18 cellular contexts compared by ENCODE assay signal in genomic region chrX:147958316-147958715, GRCh38. TPM values are rescaled to one million over a fixed set of nuclear protein-coding genes. Genes with fewer than 3 reads are reported as not detected.
DNase-seq lines count a peak whose midpoint lies in the region; ATAC-seq and TF ChIP-seq lines count a peak whose summit lies in the region.
"Had no signal": no experiment of that assay in that cellular context is flagged by ENCODE, and none has a peak within 500 bp of the region (broad histone marks: within the 10 kb centered on the region; RNA-seq: fewer than 3 reads in every experiment).

No MANE protein-coding gene starts in this region.

- no peak overlapping the region for H3K4me3 Mint-ChIP-seq in activated T-helper 2 cell treated with anti-CD3 and anti-CD28 coated beads, Interferon-gamma antibody, Interleukin-2, Interleukin-4, amounts not matched to agents 10 μg/mL and 5 μg/mL and 100 μg/mL, durations not matched to agents 14 hours and 24 hours and 36 hours (ENCODE audit: low read depth)
- no peak overlapping the region for H3K4me3 Mint-ChIP-seq in T-helper 17 cell
- H3K4me3 Mint-ChIP-seq: activated CD8-positive, alpha-beta memory T cell treated with anti-CD3 and anti-CD28 coated beads, Interleukin-2, amount 10 ng/mL, durations not matched to agents 7 days and 5 days had no signal

- TF ChIP-seq CTCF in AG04450 (IDR thresholded peaks at IDR 0.05; ENCODE audit: low read depth, low read length) (no peak), fibroblast of villous mesenchyme (IDR thresholded peaks at IDR 0.05; ENCODE audit: insufficient read depth, low read depth, low read length) (no peak), GM10248 (IDR thresholded peaks at IDR 0.05; ENCODE audit: control extremely low read depth, extremely low read depth, low read depth, missing control alignments) (no peak)

- H3K9me3 ChIP-seq in AG04450 (ENCODE audit: control insufficient read depth, insufficient read depth, low read length), result no peaks in the 10 kb centered on the region
- no peaks in the 10 kb centered on the region for H3K9me3 ChIP-seq in T-helper 17 cell (ENCODE audit: control insufficient read depth, low read length, poor library complexity, severe bottlenecking)
- H3K9me3 ChIP-seq: body of pancreas, gastrocnemius medialis, suprapubic skin had no signal

- peak; percentile 2 for DNase-seq in AG04450 (ENCODE audit: low read depth, low spot score)
- DNase-seq in HCEC 1CT, result peak; percentile 77
- DNase-seq in fibroblast of villous mesenchyme (ENCODE audit: low read depth), result peak; percentile 30
- DNase-seq in activated T-helper 2 cell treated with anti-CD3 and anti-CD28 coated beads, Interferon-gamma antibody, Interleukin-2, Interleukin-4, amounts not matched to agents 10 μg/mL and 5 μg/mL and 100 μg/mL, durations not matched to agents 14 hours and 24 hours and 36 hours (ENCODE audit: low spot score), result no peak
- DNase-seq in T-helper 17 cell, result no peak
- DNase-seq in GM10248 (ENCODE audit: extremely low spot score), result no peak
- DNase-seq: activated CD8-positive, alpha-beta memory T cell treated with anti-CD3 and anti-CD28 coated beads, Interleukin-2, amount 10 ng/mL, durations not matched to agents 7 days and 5 days; activated gamma-delta T cell treated with Interleukin-2 at 50 U/mL for 16 hours; body of pancreas; gastrocnemius medialis; NCI-H187 treated with DMSO at 0.1 percent for 48 hours; T-helper 2 cell had no signal

- POLR2A ChIA-PET in AG04450 (lab: Yijun Ruan, JAX) (no interaction called here), GM10248 (lab: Yijun Ruan, JAX) (no interaction called here)

- CTCF ChIA-PET in AG04450 (lab: Charles Lee) (no interaction called here), GM10248 (lab: Yijun Ruan, JAX) (no interaction called here)

- no peak overlapping the region for H3K27ac Mint-ChIP-seq in activated T-helper 2 cell treated with anti-CD3 and anti-CD28 coated beads, Interferon-gamma antibody, Interleukin-2, Interleukin-4, amounts not matched to agents 10 μg/mL and 5 μg/mL and 100 μg/mL, durations not matched to agents 14 hours and 24 hours and 36 hours
- no peak overlapping the region for H3K27ac Mint-ChIP-seq in T-helper 17 cell
- H3K27ac Mint-ChIP-seq: activated CD8-positive, alpha-beta memory T cell treated with anti-CD3 and anti-CD28 coated beads, Interleukin-2, amount 10 ng/mL, durations not matched to agents 7 days and 5 days had no signal

- H3K27me3 ChIP-seq in AG04450 (ENCODE audit: control insufficient read depth, insufficient read depth, low read length), result no peaks in the 10 kb centered on the region
- H3K27me3 ChIP-seq: body of pancreas, gastrocnemius medialis, suprapubic skin had no signal

- no peaks in the 10 kb centered on the region for H3K27me3 Mint-ChIP-seq in activated T-helper 2 cell treated with anti-CD3 and anti-CD28 coated beads, Interferon-gamma antibody, Interleukin-2, Interleukin-4, amounts not matched to agents 10 μg/mL and 5 μg/mL and 100 μg/mL, durations not matched to agents 14 hours and 24 hours and 36 hours (ENCODE audit: low read depth)
- H3K27me3 Mint-ChIP-seq in T-helper 17 cell, result no peaks in the 10 kb centered on the region
- H3K27me3 Mint-ChIP-seq: activated CD8-positive, alpha-beta memory T cell treated with anti-CD3 and anti-CD28 coated beads, Interleukin-2, amount 10 ng/mL, durations not matched to agents 7 days and 5 days had no signal

- H3K4me3 ChIP-seq in AG04450 (ENCODE audit: low read depth, low read length), result no peak overlapping the region
- no peak overlapping the region for H3K4me3 ChIP-seq in fibroblast of villous mesenchyme (ENCODE audit: low read depth, low read length)
- H3K4me3 ChIP-seq: body of pancreas, gastrocnemius medialis, suprapubic skin had no signal

- intact Hi-C loops in activated T-helper 2 cell treated with anti-CD3 and anti-CD28 coated beads, Interferon-gamma antibody, Interleukin-2, Interleukin-4, amounts not matched to agents 10 μg/mL and 5 μg/mL and 100 μg/mL, durations not matched to agents 14 hours and 24 hours and 36 hours (cut with micrococcal nuclease), result no loop called here

- no peaks in the 10 kb centered on the region for H3K9me3 Mint-ChIP-seq in activated T-helper 2 cell treated with anti-CD3 and anti-CD28 coated beads, Interferon-gamma antibody, Interleukin-2, Interleukin-4, amounts not matched to agents 10 μg/mL and 5 μg/mL and 100 μg/mL, durations not matched to agents 14 hours and 24 hours and 36 hours

- ATAC-seq in SK-N-SH treated with all-trans-retinoic acid at 6 μM for 48 hours, result peak; percentile 61; the same call in 2 of the 3 replicates
- no peak for ATAC-seq in HG02885 (IDR thresholded peaks at IDR 0.05; ENCODE audit: poor library complexity, unreplicated experiment)
- no peak for ATAC-seq in T-helper 17 cell
- ATAC-seq: activated CD4-positive, CD25-positive, alpha-beta regulatory T cell treated with anti-CD3 and anti-CD28 coated beads, Interleukin-2, amount 50 U/mL, for 24 hours; activated CD8-positive, alpha-beta memory T cell treated with anti-CD3 and anti-CD28 coated beads, Interleukin-2, amount 10 ng/mL, durations not matched to agents 7 days and 5 days; body of pancreas; gastrocnemius medialis had no signal

- no peaks in the 10 kb centered on the region for H3K36me3 Mint-ChIP-seq in activated T-helper 2 cell treated with anti-CD3 and anti-CD28 coated beads, Interferon-gamma antibody, Interleukin-2, Interleukin-4, amounts not matched to agents 10 μg/mL and 5 μg/mL and 100 μg/mL, durations not matched to agents 14 hours and 24 hours and 36 hours (ENCODE audit: low read depth)
- H3K36me3 Mint-ChIP-seq in T-helper 17 cell (ENCODE audit: low read depth), result peaks cover 3% of the 10 kb centered on the region
- H3K36me3 Mint-ChIP-seq: activated CD8-positive, alpha-beta memory T cell treated with anti-CD3 and anti-CD28 coated beads, Interleukin-2, amount 10 ng/mL, durations not matched to agents 7 days and 5 days had no signal

- H3K27ac ChIP-seq in AG04450 (ENCODE audit: low read depth, low read length), result no peak overlapping the region
- H3K27ac ChIP-seq: body of pancreas, gastrocnemius medialis, suprapubic skin had no signal

- H3K4me1 Mint-ChIP-seq in activated T-helper 2 cell treated with anti-CD3 and anti-CD28 coated beads, Interferon-gamma antibody, Interleukin-2, Interleukin-4, amounts not matched to agents 10 μg/mL and 5 μg/mL and 100 μg/mL, durations not matched to agents 14 hours and 24 hours and 36 hours (ENCODE audit: low read depth), result no peaks in the 10 kb centered on the region
- H3K4me1 Mint-ChIP-seq in T-helper 17 cell, result no peaks in the 10 kb centered on the region
- H3K4me1 Mint-ChIP-seq: activated CD8-positive, alpha-beta memory T cell treated with anti-CD3 and anti-CD28 coated beads, Interleukin-2, amount 10 ng/mL, durations not matched to agents 7 days and 5 days had no signal

TF ChIP-seq in SK-N-SH treated with all-trans-retinoic acid at 6 μM for 48 hours, 23 proteins besides CTCF, POLR2A, EP300 and RAD21:
- TF ChIP-seq, protein P1, sequence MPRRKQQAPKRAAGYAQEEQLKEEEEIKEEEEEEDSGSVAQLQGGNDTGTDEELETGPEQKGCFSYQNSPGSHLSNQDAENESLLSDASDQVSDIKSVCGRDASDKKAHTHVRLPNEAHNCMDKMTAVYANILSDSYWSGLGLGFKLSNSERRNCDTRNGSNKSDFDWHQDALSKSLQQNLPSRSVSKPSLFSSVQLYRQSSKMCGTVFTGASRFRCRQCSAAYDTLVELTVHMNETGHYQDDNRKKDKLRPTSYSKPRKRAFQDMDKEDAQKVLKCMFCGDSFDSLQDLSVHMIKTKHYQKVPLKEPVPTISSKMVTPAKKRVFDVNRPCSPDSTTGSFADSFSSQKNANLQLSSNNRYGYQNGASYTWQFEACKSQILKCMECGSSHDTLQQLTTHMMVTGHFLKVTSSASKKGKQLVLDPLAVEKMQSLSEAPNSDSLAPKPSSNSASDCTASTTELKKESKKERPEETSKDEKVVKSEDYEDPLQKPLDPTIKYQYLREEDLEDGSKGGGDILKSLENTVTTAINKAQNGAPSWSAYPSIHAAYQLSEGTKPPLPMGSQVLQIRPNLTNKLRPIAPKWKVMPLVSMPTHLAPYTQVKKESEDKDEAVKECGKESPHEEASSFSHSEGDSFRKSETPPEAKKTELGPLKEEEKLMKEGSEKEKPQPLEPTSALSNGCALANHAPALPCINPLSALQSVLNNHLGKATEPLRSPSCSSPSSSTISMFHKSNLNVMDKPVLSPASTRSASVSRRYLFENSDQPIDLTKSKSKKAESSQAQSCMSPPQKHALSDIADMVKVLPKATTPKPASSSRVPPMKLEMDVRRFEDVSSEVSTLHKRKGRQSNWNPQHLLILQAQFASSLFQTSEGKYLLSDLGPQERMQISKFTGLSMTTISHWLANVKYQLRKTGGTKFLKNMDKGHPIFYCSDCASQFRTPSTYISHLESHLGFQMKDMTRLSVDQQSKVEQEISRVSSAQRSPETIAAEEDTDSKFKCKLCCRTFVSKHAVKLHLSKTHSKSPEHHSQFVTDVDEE (CRISPR knock-in tag; IDR thresholded peaks at IDR 0.05), result no peak
- TF ChIP-seq SNAI2 (CRISPR knock-in tag; IDR thresholded peaks at IDR 0.05) (no peak), CSDC2 (CRISPR knock-in tag; IDR thresholded peaks at IDR 0.05) (no peak)
- TF ChIP-seq, protein P2, sequence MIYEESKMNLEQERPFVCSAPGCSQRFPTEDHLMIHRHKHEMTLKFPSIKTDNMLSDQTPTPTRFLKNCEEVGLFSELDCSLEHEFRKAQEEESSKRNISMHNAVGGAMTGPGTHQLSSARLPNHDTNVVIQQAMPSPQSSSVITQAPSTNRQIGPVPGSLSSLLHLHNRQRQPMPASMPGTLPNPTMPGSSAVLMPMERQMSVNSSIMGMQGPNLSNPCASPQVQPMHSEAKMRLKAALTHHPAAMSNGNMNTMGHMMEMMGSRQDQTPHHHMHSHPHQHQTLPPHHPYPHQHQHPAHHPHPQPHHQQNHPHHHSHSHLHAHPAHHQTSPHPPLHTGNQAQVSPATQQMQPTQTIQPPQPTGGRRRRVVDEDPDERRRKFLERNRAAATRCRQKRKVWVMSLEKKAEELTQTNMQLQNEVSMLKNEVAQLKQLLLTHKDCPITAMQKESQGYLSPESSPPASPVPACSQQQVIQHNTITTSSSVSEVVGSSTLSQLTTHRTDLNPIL (CRISPR knock-in tag; IDR thresholded peaks at IDR 0.05; ENCODE audit: low read depth), result no peak
TF ChIP-seq in SK-N-SH treated with all-trans-retinoic acid at 6 μM for 48 hours: peak in this region for 0.

RNA-seq across cellular contexts. Expression of gene FMR1NB, which starts 22.8 kb away (rescaled TPM):
- polyA plus RNA-seq in AG04450 (2011; rRNA removed), result not detected in 2 replicates
- polyA minus RNA-seq in AG04450 (2011; rRNA and poly(A)+ RNA removed), result not detected in 2 replicates
- total RNA-seq in fibroblast of villous mesenchyme, result not detected in 2 replicates
- not detected in 2 replicates for total RNA-seq in activated T-helper 2 cell treated with anti-CD3 and anti-CD28 coated beads, Interferon-gamma antibody, Interleukin-2, Interleukin-4, amounts not matched to agents 10 μg/mL and 5 μg/mL and 100 μg/mL, durations not matched to agents 14 hours and 24 hours and 36 hours
- not detected for total RNA-seq in T-helper 17 cell
- total RNA-seq: activated CD8-positive, alpha-beta memory T cell treated with anti-CD3 and anti-CD28 coated beads, Interleukin-2, amount 10 ng/mL, durations not matched to agents 7 days and 5 days; body of pancreas; gastrocnemius medialis; lung microvascular endothelial cell; suprapubic skin had no signal
- polyA plus RNA-seq: neural cell had no signal

RNA-seq across cellular contexts. Expression of gene FMR1, which starts 46.6 kb away (rescaled TPM):
- 16.9 and 22.4 TPM in 2 replicates for polyA plus RNA-seq in AG04450 (2011; rRNA removed)
- 18.3 and 23.4 TPM in 2 replicates for polyA minus RNA-seq in AG04450 (2011; rRNA and poly(A)+ RNA removed)
- total RNA-seq in fibroblast of villous mesenchyme (27.6 and 28.7 TPM in 2 replicates), T-helper 17 cell (10 to 100 TPM; 75.2 to 83.1 TPM)
- 34.7 TPM in 2 replicates for total RNA-seq in activated T-helper 2 cell treated with anti-CD3 and anti-CD28 coated beads, Interferon-gamma antibody, Interleukin-2, Interleukin-4, amounts not matched to agents 10 μg/mL and 5 μg/mL and 100 μg/mL, durations not matched to agents 14 hours and 24 hours and 36 hours

Comparison
In these comparisons a context has a peak if more than half of its experiments do, and no peak if none do; other contexts are left out.
1. DNase-seq: peak in AG04450 (single experiment), HCEC 1CT (single experiment) and fibroblast of villous mesenchyme (single experiment); none in activated T-helper 2 cell treated with anti-CD3 and anti-CD28 coated beads, Interferon-gamma antibody, Interleukin-2, Interleukin-4, amounts not matched to agents 10 μg/mL and 5 μg/mL and 100 μg/mL, durations not matched to agents 14 hours and 24 hours and 36 hours (single experiment), T-helper 17 cell (0 of 3) and GM10248 (single experiment).